Comparison of ENCODE assay signal across 2 cellular contexts in genomic region chr12:95857151-95857550, GRCh38.
TF ChIP-seq lines count a peak whose summit lies in the region.

No MANE protein-coding gene starts in this region.

TF ChIP-seq in HCT116, 20 proteins besides CTCF, POLR2A, EP300 and RAD21 (continued from another document):
- TF ChIP-seq, protein P1, sequence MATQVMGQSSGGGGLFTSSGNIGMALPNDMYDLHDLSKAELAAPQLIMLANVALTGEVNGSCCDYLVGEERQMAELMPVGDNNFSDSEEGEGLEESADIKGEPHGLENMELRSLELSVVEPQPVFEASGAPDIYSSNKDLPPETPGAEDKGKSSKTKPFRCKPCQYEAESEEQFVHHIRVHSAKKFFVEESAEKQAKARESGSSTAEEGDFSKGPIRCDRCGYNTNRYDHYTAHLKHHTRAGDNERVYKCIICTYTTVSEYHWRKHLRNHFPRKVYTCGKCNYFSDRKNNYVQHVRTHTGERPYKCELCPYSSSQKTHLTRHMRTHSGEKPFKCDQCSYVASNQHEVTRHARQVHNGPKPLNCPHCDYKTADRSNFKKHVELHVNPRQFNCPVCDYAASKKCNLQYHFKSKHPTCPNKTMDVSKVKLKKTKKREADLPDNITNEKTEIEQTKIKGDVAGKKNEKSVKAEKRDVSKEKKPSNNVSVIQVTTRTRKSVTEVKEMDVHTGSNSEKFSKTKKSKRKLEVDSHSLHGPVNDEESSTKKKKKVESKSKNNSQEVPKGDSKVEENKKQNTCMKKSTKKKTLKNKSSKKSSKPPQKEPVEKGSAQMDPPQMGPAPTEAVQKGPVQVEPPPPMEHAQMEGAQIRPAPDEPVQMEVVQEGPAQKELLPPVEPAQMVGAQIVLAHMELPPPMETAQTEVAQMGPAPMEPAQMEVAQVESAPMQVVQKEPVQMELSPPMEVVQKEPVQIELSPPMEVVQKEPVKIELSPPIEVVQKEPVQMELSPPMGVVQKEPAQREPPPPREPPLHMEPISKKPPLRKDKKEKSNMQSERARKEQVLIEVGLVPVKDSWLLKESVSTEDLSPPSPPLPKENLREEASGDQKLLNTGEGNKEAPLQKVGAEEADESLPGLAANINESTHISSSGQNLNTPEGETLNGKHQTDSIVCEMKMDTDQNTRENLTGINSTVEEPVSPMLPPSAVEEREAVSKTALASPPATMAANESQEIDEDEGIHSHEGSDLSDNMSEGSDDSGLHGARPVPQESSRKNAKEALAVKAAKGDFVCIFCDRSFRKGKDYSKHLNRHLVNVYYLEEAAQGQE (IDR thresholded peaks at IDR 0.05; ENCODE audit: low read depth), result no peak
- TF ChIP-seq ATF3 (IDR thresholded peaks at IDR 0.05) (no peak), TCF7L2 (IDR thresholded peaks at IDR 0.05; ENCODE audit: borderline replicate concordance, extremely low read depth, insufficient read depth, insufficient read length) (no peak), ZBTB33 (IDR thresholded peaks at IDR 0.05; ENCODE audit: extremely low read depth, insufficient replicate concordance, low read length) (no peak), YY1 (IDR thresholded peaks at IDR 0.05; ENCODE audit: extremely low read depth, insufficient replicate concordance, low read depth, low read length) (no peak), EZH2phosphoT487 (IDR thresholded peaks at IDR 0.05; ENCODE audit: borderline replicate concordance) (no peak), SIN3A (IDR thresholded peaks at IDR 0.05; ENCODE audit: low read depth) (no peak), CBX3 (IDR thresholded peaks at IDR 0.05; ENCODE audit: low read depth) (no peak), POLR2AphosphoS5 (IDR thresholded peaks at IDR 0.05; ENCODE audit: low read depth, low read length) (no peak), ZFX (IDR thresholded peaks at IDR 0.05) (no peak), FOSL1 (IDR thresholded peaks at IDR 0.05; ENCODE audit: low read depth) (no peak), EGR1 (IDR thresholded peaks at IDR 0.05; ENCODE audit: low read depth) (no peak), SP1 (IDR thresholded peaks at IDR 0.05; ENCODE audit: low read depth) (no peak), CEBPB (IDR thresholded peaks at IDR 0.05; ENCODE audit: low read depth) (no peak), JUND (IDR thresholded peaks at IDR 0.05) (no peak), ZNF274 (IDR thresholded peaks at IDR 0.05; ENCODE audit: low read depth, low read length) (no peak), SRF (IDR thresholded peaks at IDR 0.05; ENCODE audit: low read depth) (no peak)

TF ChIP-seq in SK-N-SH treated with all-trans-retinoic acid at 6 μM for 48 hours, 23 proteins besides CTCF, POLR2A, EP300 and RAD21 (continued from another document):
- TF ChIP-seq PATZ1 (CRISPR knock-in tag; IDR thresholded peaks at IDR 0.05; ENCODE audit: borderline replicate concordance) (no peak), GLIS3 (CRISPR knock-in tag; IDR thresholded peaks at IDR 0.05) (no peak), ISL1 (CRISPR knock-in tag; IDR thresholded peaks at IDR 0.05) (no peak), ZNF8 (CRISPR knock-in tag; IDR thresholded peaks at IDR 0.05) (no peak), RARB (CRISPR knock-in tag; IDR thresholded peaks at IDR 0.05) (no peak), ARNTL (CRISPR knock-in tag; IDR thresholded peaks at IDR 0.05; ENCODE audit: borderline replicate concordance, low read depth) (no peak), ZNF565 (CRISPR knock-in tag; conservative IDR thresholded peaks at IDR 0.05; ENCODE audit: low read depth) (no peak), ZNF70 (CRISPR knock-in tag; IDR thresholded peaks at IDR 0.05) (no peak)
